In the genomic region with DNA sequence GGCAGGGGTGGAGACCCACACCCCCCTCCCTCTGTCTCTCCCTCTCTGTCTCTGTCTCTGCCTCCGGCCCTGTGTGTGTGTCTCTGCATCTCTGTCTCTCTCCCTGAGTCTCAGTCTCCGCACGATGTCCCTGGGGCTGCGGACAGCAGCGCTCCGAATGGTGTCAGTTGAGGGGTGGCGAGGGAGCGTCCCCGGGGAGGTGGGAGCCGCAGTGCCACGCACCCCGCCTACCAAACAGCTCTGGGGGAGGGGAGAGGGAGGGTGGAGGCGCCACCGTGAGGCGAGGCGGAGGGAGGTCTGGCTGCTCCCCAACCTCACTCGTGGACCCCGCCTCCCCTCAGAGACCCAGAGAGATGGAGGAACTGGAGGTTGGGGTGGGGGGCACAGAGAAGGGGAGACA, we compare ENCODE assay signal across 1 cellular context.
TF ChIP-seq lines count a peak whose summit lies in the region.

No MANE protein-coding gene starts in this region.

TF ChIP-seq in K562, 482 proteins besides CTCF, POLR2A, EP300 and RAD21:
- TF ChIP-seq KDM1A (IDR thresholded peaks at IDR 0.05): 0 out of 4 replicates have a peak, but pooled peaks of 1 of the 2 experiments have one; percentile 29
- no peak for TF ChIP-seq SREBF1 (IDR thresholded peaks at IDR 0.05; ENCODE audit: borderline replicate concordance, low read depth, low read length)
